ENCODE assay signal across 9 cellular contexts in genomic region chr1:184530226-184530625, GRCh38.
"Had no signal": no experiment of that assay in that cellular context is flagged by ENCODE, and none has a peak within 500 bp of the region (broad histone marks: within the 10 kb centered on the region; RNA-seq: fewer than 3 reads in every experiment).

No MANE protein-coding gene starts in this region.

- H3K27ac ChIP-seq: HL-60 had no signal

- FAIRE-seq: H1, H54, K562 had no signal

- ATAC-seq: GM23338, K562 had no signal

- DNase-seq: H9, HCEC 1CT, HFFc6, IMR-90 had no signal

- H3K4me3 ChIP-seq: GM23338, K562 had no signal

- H3K4me2 ChIP-seq: GM23338 had no signal

- H2AFZ ChIP-seq: GM23338 had no signal
